ENCODE assay signal across 14 cellular contexts in genomic region chr1:206898089-206898908, GRCh38. TPM values are rescaled to one million over a fixed set of nuclear protein-coding genes. Genes with fewer than 3 reads are reported as not detected.
DNase-seq lines count a peak whose midpoint lies in the region; ATAC-seq and TF ChIP-seq lines count a peak whose summit lies in the region.
"Had no signal": no experiment of that assay in that cellular context is flagged by ENCODE, and none has a peak within 500 bp of the region (broad histone marks: within the 10 kb centered on the region; RNA-seq: fewer than 3 reads in every experiment).

No MANE protein-coding gene starts in this region.

- DNase-seq in activated T-cell treated with anti-CD3 and anti-CD28 coated beads, Interleukin-2, amount 50 U/mL, for 24 hours, result no peak
- DNase-seq in activated T-cell treated with anti-CD3 and anti-CD28 coated beads for 4 hours (no peak), NCI-H446 treated with DMSO at 0.1 percent for 48 hours (lab: John Stamatoyannopoulos, UW) (peak; percentile 21), epithelial cell of esophagus (ENCODE audit: low read depth) (peak; percentile 65)
- DNase-seq: C1 segment of cervical spinal cord, NCI-H1436 had no signal

- peaks cover 87% of the 10 kb centered on the region for H3K4me1 Mint-ChIP-seq in activated T-cell treated with anti-CD3 and anti-CD28 coated beads, Interleukin-2, amount 50 U/mL, for 24 hours (ENCODE audit: low read depth)

- no peaks in the 10 kb centered on the region for H3K9me3 ChIP-seq in skeletal muscle satellite cell (replicated peaks; ENCODE audit: low read length)
- H3K9me3 ChIP-seq: suprapubic skin had no signal

- TF ChIP-seq CTCF in epithelial cell of esophagus (IDR thresholded peaks at IDR 0.05; ENCODE audit: insufficient read depth, low read depth, low read length, missing control alignments), result no peak

- H3K36me3 ChIP-seq in skeletal muscle satellite cell (ENCODE audit: insufficient read depth, low read length), result no peaks in the 10 kb centered on the region
- H3K36me3 ChIP-seq: suprapubic skin had no signal

- peak overlapping the region; percentile 92 for H3K27ac Mint-ChIP-seq in activated T-cell treated with anti-CD3 and anti-CD28 coated beads, Interleukin-2, amount 50 U/mL, for 24 hours
- H3K27ac Mint-ChIP-seq: memory B cell had no signal

- ATAC-seq in HG03354 (IDR thresholded peaks at IDR 0.05; ENCODE audit: poor library complexity, severe bottlenecking, unreplicated experiment) (no peak), GM18502 (IDR thresholded peaks at IDR 0.05; ENCODE audit: poor library complexity, unreplicated experiment) (no peak), HG03108 (IDR thresholded peaks at IDR 0.05; ENCODE audit: unreplicated experiment) (no peak)

- peaks cover 47% of the 10 kb centered on the region for H3K4me1 ChIP-seq in skeletal muscle satellite cell (ENCODE audit: control insufficient read depth, insufficient read depth, low read length)

- H3K9me3 Mint-ChIP-seq in activated T-cell treated with anti-CD3 and anti-CD28 coated beads, Interleukin-2, amount 50 U/mL, for 24 hours, result no peaks in the 10 kb centered on the region
- H3K9me3 Mint-ChIP-seq: activated T-helper 2 cell treated with anti-CD3 and anti-CD28 coated beads, Interferon-gamma antibody, Interleukin-2, Interleukin-4, amounts not matched to agents 10 μg/mL and 5 μg/mL and 100 μg/mL, durations not matched to agents 14 hours and 24 hours and 36 hours; memory B cell had no signal

- H3K27me3 Mint-ChIP-seq in activated T-cell treated with anti-CD3 and anti-CD28 coated beads, Interleukin-2, amount 50 U/mL, for 24 hours, result no peaks in the 10 kb centered on the region
- H3K27me3 Mint-ChIP-seq: memory B cell had no signal

- peaks cover 35% of the 10 kb centered on the region for H3K36me3 Mint-ChIP-seq in activated T-cell treated with anti-CD3 and anti-CD28 coated beads, Interleukin-2, amount 50 U/mL, for 24 hours (ENCODE audit: low read depth)

- no peaks in the 10 kb centered on the region for H3K27me3 ChIP-seq in skeletal muscle satellite cell (ENCODE audit: control insufficient read depth, insufficient read depth, low read length)

- H3K4me3 Mint-ChIP-seq in activated T-cell treated with anti-CD3 and anti-CD28 coated beads, Interleukin-2, amount 50 U/mL, for 24 hours, result peak overlapping the region; percentile 73
- H3K4me3 Mint-ChIP-seq: memory B cell had no signal

- H3K4me3 ChIP-seq in epithelial cell of esophagus (ENCODE audit: low read length) (no peak overlapping the region), skeletal muscle satellite cell (ENCODE audit: low read length) (peak overlapping the region; percentile 52)
- H3K4me3 ChIP-seq: suprapubic skin had no signal

- H3K4me2 ChIP-seq in skeletal muscle satellite cell (ENCODE audit: low read length), result peak overlapping the region; percentile 61

- peak overlapping the region; percentile 59 for H3K9ac ChIP-seq in skeletal muscle satellite cell (ENCODE audit: low read depth, low read length)

RNA-seq across cellular contexts. Expression of gene IL24, which starts 1.1 kb away (rescaled TPM):
- not detected in 2 replicates for total RNA-seq in skeletal muscle satellite cell (2012; rRNA removed)
- total RNA-seq: suprapubic skin had no signal

RNA-seq across cellular contexts. Expression of gene FCMR, which starts 23.4 kb away (rescaled TPM):
- not detected in 2 replicates for total RNA-seq in skeletal muscle satellite cell (2012; rRNA removed)

RNA-seq across cellular contexts. Expression of gene IL20, which starts 32.9 kb away (rescaled TPM):
- total RNA-seq in skeletal muscle satellite cell (2012; rRNA removed), result not detected in 2 replicates
- total RNA-seq: activated T-helper 2 cell treated with anti-CD3 and anti-CD28 coated beads, Interferon-gamma antibody, Interleukin-2, Interleukin-4, amounts not matched to agents 10 μg/mL and 5 μg/mL and 100 μg/mL, durations not matched to agents 14 hours and 24 hours and 36 hours; T-helper 1 cell treated with Interleukin-12 subunit alpha and Interleukin-12 subunit beta and Interleukin-4 antibody, amounts not matched to agents 30 ng/mL and 1 ng/mL, for 36 hours had no signal

RNA-seq across cellular contexts. Expression of gene PIGR, which starts 48.0 kb away (rescaled TPM):
- not detected in 2 replicates for total RNA-seq in skeletal muscle satellite cell (2012; rRNA removed)
- total RNA-seq: activated T-helper 2 cell treated with anti-CD3 and anti-CD28 coated beads, Interferon-gamma antibody, Interleukin-2, Interleukin-4, amounts not matched to agents 10 μg/mL and 5 μg/mL and 100 μg/mL, durations not matched to agents 14 hours and 24 hours and 36 hours had no signal

Comparison
In these comparisons a context has a peak if more than half of its experiments do, and no peak if none do; other contexts are left out.
1. DNase-seq: peak in NCI-H446 treated with DMSO at 0.1 percent for 48 hours (single experiment) and epithelial cell of esophagus (single experiment); none in activated T-cell treated with anti-CD3 and anti-CD28 coated beads, Interleukin-2, amount 50 U/mL, for 24 hours (single experiment) and activated T-cell treated with anti-CD3 and anti-CD28 coated beads for 4 hours (single experiment).